Comparison of ENCODE assay signal across 6 cellular contexts in the genomic region with DNA sequence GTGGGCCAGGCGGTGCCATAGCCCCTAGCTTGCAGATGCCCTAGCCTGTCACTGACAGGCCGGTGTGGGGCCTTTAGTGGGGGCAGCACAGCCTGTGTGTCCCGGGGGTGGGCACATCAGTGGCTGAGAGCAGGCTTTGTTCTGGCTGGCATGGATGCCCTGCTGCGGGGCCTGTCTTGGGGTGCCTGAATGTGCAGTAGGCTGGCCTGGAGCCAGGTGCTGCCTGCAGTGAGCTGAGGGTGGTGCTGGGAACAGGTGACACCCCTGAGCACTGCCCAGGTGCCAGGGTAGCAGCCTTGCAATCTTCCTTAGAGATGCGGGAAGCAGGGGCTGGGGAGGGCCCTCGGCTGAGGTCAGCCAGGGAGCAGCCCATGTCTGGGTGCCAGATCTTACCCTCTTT. TPM values are rescaled to one million over a fixed set of nuclear protein-coding genes. Genes with fewer than 3 reads are reported as not detected.
"Had no signal": no experiment of that assay in that cellular context is flagged by ENCODE, and none has a peak within 500 bp of the region (broad histone marks: within the 10 kb centered on the region; RNA-seq: fewer than 3 reads in every experiment).

No MANE protein-coding gene starts in this region.

RNA-seq across cellular contexts. Expression of a gene that starts 8.8 kb away (rescaled TPM):
- total RNA-seq: GM23248, H7, HepG2, HFFc6, HT1080 had no signal
- polyA plus RNA-seq: GM23248, HepG2, IgD-negative memory B cell had no signal
